In the genomic region with DNA sequence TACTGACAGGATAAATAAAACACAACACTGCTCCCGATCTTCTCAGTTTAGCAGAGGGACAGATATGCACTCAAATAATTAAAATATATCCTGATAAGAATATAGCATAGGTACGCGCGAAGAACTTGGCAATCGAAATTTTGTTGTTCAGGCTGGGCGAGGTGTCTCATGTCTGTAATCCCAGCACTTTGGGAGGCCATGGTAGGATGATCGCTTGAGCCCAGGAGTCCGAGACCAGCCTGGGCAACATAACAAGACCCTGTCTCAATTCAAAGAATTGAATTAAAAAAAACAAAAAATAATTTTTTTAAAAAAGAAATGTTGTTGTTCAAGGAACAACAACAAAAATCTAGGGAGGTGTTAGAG, we compare ENCODE assay signal across 9 cellular contexts. TPM values are rescaled to one million over a fixed set of nuclear protein-coding genes. Genes with fewer than 3 reads are reported as not detected.
DNase-seq lines count a peak whose midpoint lies in the region; ATAC-seq and TF ChIP-seq lines count a peak whose summit lies in the region.
"Had no signal": no experiment of that assay in that cellular context is flagged by ENCODE, and none has a peak within 500 bp of the region (broad histone marks: within the 10 kb centered on the region; RNA-seq: fewer than 3 reads in every experiment).

No MANE protein-coding gene starts in this region.

- no peak for DNase-seq in stimulated activated naive CD8-positive, alpha-beta T cell treated with anti-CD3 and anti-CD28 coated beads, Interleukin-15, Interleukin-2, amounts not matched to agents 100 U/mL and 50 U/mL, for 24 hours
- DNase-seq in activated naive CD4-positive, alpha-beta T cell treated with anti-CD3 and anti-CD28 coated beads, Interleukin-2, amount 50 U/mL, for 72 hours (ENCODE audit: low spot score in 2 of 2) = no peak
- no peak for DNase-seq in transverse colon
- DNase-seq in NCI-H2081 (lab: John Stamatoyannopoulos, UW) = no peak
- DNase-seq: C1 segment of cervical spinal cord, kidney, NCI-H187 had no signal

- no peaks in the 10 kb centered on the region for H3K27me3 Mint-ChIP-seq in stimulated activated naive CD8-positive, alpha-beta T cell treated with anti-CD3 and anti-CD28 coated beads, Interleukin-15, Interleukin-2, amounts not matched to agents 100 ng/mL and 50 ng/mL, for 24 hours

- 85 to 91% methylated on average over 6 to 8 of the region's 8 CpGs for WGBS in transverse colon (ENCODE audit: low coverage in 1 of 2), 2 donors

- no peaks in the 10 kb centered on the region for H3K27me3 ChIP-seq in transverse colon

- H3K9me3 ChIP-seq in transverse colon = no peaks in the 10 kb centered on the region

- TF ChIP-seq CTCF in transverse colon (IDR thresholded peaks at IDR 0.05) = no peak

- H3K4me3 Mint-ChIP-seq in stimulated activated naive CD8-positive, alpha-beta T cell treated with anti-CD3 and anti-CD28 coated beads, Interleukin-15, Interleukin-2, amounts not matched to agents 100 ng/mL and 50 ng/mL, for 24 hours = peak overlapping the region; percentile 52

- H3K4me1 Mint-ChIP-seq in stimulated activated naive CD8-positive, alpha-beta T cell treated with anti-CD3 and anti-CD28 coated beads, Interleukin-15, Interleukin-2, amounts not matched to agents 100 ng/mL and 50 ng/mL, for 24 hours (ENCODE audit: low read depth) = peaks cover 91% of the 10 kb centered on the region

- H3K36me3 ChIP-seq in transverse colon = peaks cover 0 to 42% (median 16%) of the 10 kb centered on the region in 4 donors

- TF ChIP-seq EP300 in transverse colon (IDR thresholded peaks at IDR 0.05; ENCODE audit: low read depth) = no peak

- intact Hi-C loops in transverse colon (cut with DNase I; ENCODE audit: low total_unique reads) = no loop called here

- no peak for TF ChIP-seq POLR2A in transverse colon (IDR thresholded peaks at IDR 0.05)

- no peak for ATAC-seq in stimulated activated naive CD8-positive, alpha-beta T cell treated with anti-CD3 and anti-CD28 coated beads, Interleukin-15, Interleukin-2, amounts not matched to agents 100 U/mL and 50 U/mL, for 24 hours
- peak in 1 of 2 donors; percentile 1 for ATAC-seq in activated naive CD4-positive, alpha-beta T cell treated with anti-CD3 and anti-CD28 coated beads, Interleukin-2, amount 50 U/mL, for 72 hours
- no peak for ATAC-seq in GM19397 (IDR thresholded peaks at IDR 0.05; ENCODE audit: unreplicated experiment)

- no peaks in the 10 kb centered on the region for H3K9me3 Mint-ChIP-seq in stimulated activated naive CD8-positive, alpha-beta T cell treated with anti-CD3 and anti-CD28 coated beads, Interleukin-15, Interleukin-2, amounts not matched to agents 100 ng/mL and 50 ng/mL, for 24 hours
- H3K9me3 Mint-ChIP-seq in activated naive CD4-positive, alpha-beta T cell treated with anti-CD3 and anti-CD28 coated beads, Interleukin-2, amount 50 U/mL, for 72 hours = no peaks in the 10 kb centered on the region

- H3K27ac Mint-ChIP-seq in stimulated activated naive CD8-positive, alpha-beta T cell treated with anti-CD3 and anti-CD28 coated beads, Interleukin-15, Interleukin-2, amounts not matched to agents 100 ng/mL and 50 ng/mL, for 24 hours = peak overlapping the region; percentile 100
- H3K27ac Mint-ChIP-seq in activated naive CD4-positive, alpha-beta T cell treated with anti-CD3 and anti-CD28 coated beads, Interleukin-2, amount 50 U/mL, for 72 hours = peak overlapping the region; percentile 94 to 100

- no peak overlapping the region for H3K4me3 ChIP-seq in transverse colon

- H3K27ac ChIP-seq in transverse colon = peak overlapping the region; percentile 27 to 51 (median 40)

- peaks cover 3 to 60% (median 9%) of the 10 kb centered on the region in 4 donors for H3K4me1 ChIP-seq in transverse colon

- peaks cover 58% of the 10 kb centered on the region for H3K36me3 Mint-ChIP-seq in stimulated activated naive CD8-positive, alpha-beta T cell treated with anti-CD3 and anti-CD28 coated beads, Interleukin-15, Interleukin-2, amounts not matched to agents 100 ng/mL and 50 ng/mL, for 24 hours (ENCODE audit: low read depth)
- H3K36me3 Mint-ChIP-seq in activated naive CD4-positive, alpha-beta T cell treated with anti-CD3 and anti-CD28 coated beads, Interleukin-2, amount 50 U/mL, for 72 hours = peaks cover 43 to 44% of the 10 kb centered on the region in 2 donors

- in situ Hi-C loops in transverse colon (cut with MboI; ENCODE audit: low pct_ligation_motif_present in 1 of 4, low pct_unique_long_range_greater_than_20kb in 1 of 4, low sequenced_read_pairs in 3 of 4) = no loop called here

RNA-seq across cellular contexts. Expression of gene B2M, which starts 7.6 kb away (rescaled TPM):
- total RNA-seq in activated naive CD4-positive, alpha-beta T cell treated with anti-CD3 and anti-CD28 coated beads, Interleukin-2, amount 50 U/mL, for 72 hours = 1,000 to 10,000 TPM; 4,139 to 6,333 TPM
- total RNA-seq in transverse colon = 1,000 to 10,000 TPM; 1,352 to 7,131 (median 5,706) TPM

RNA-seq across cellular contexts. Expression of gene PATL2, which starts 7.8 kb away (rescaled TPM):
- 10 to 100 TPM; 12.4 to 30.7 TPM for total RNA-seq in activated naive CD4-positive, alpha-beta T cell treated with anti-CD3 and anti-CD28 coated beads, Interleukin-2, amount 50 U/mL, for 72 hours
- 10 to 100 TPM in 1 of 4 donors, 1 to 10 TPM in 3; 3.0 to 40.0 (median 4.4) TPM for total RNA-seq in transverse colon

RNA-seq across cellular contexts. Expression of gene TRIM69, which starts 17.4 kb away (rescaled TPM):
- 10 to 100 TPM; 60.8 to 68.8 TPM for total RNA-seq in activated naive CD4-positive, alpha-beta T cell treated with anti-CD3 and anti-CD28 coated beads, Interleukin-2, amount 50 U/mL, for 72 hours
- total RNA-seq in transverse colon = 10 to 100 TPM in 3 of 4 donors, 1 to 10 TPM in 1; 5.6 to 17.3 (median 13.7) TPM

RNA-seq across cellular contexts. Expression of gene SPG11, which starts 55.4 kb away (rescaled TPM):
- total RNA-seq in activated naive CD4-positive, alpha-beta T cell treated with anti-CD3 and anti-CD28 coated beads, Interleukin-2, amount 50 U/mL, for 72 hours = 10 to 100 TPM; 90.9 to 99.3 TPM
- total RNA-seq in transverse colon = 100 to 1,000 TPM in 2 of 4 donors, 10 to 100 TPM in 2; 79.7 to 149 (median 103) TPM
